In the genomic region with DNA sequence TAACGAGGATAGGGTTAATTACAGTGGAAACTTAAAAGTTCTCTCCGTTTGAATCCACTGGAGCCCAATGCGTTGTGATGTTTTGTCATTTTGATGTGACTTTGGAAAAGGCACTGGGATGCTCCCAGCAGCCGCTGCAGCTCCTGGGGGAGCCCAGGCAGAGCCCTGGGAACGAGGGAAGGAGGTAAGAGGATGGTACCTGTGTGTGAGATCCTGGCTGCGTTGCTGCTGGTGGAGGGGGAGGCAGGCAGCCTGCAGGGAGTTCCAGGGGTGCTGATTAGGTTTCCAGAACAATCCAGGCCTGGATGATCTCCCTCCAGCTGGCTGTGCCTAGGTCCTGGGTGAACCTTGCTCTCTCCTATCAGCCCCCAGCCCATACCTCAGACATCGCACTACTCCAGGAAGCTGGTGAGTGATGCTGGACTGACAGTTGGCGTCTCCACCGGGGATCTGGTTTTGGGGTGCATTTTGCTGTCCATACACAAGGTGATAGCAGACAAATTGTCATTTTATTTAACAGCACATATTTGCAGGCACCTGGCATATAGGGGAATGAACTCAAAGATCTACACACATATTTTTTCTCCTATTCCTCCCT, we compare ENCODE assay signal across 1 cellular context.
TF ChIP-seq lines count a peak whose summit lies in the region.

No MANE protein-coding gene starts in this region.

TF ChIP-seq in HepG2, 621 proteins besides CTCF, POLR2A, EP300 and RAD21 (continued from another document and continues in another):
- no peak for TF ChIP-seq PCBP2 (optimal IDR thresholded peaks at IDR 0.05; ENCODE audit: low read depth, low read length, poor library complexity, severe bottlenecking)
- TF ChIP-seq, protein P1, sequence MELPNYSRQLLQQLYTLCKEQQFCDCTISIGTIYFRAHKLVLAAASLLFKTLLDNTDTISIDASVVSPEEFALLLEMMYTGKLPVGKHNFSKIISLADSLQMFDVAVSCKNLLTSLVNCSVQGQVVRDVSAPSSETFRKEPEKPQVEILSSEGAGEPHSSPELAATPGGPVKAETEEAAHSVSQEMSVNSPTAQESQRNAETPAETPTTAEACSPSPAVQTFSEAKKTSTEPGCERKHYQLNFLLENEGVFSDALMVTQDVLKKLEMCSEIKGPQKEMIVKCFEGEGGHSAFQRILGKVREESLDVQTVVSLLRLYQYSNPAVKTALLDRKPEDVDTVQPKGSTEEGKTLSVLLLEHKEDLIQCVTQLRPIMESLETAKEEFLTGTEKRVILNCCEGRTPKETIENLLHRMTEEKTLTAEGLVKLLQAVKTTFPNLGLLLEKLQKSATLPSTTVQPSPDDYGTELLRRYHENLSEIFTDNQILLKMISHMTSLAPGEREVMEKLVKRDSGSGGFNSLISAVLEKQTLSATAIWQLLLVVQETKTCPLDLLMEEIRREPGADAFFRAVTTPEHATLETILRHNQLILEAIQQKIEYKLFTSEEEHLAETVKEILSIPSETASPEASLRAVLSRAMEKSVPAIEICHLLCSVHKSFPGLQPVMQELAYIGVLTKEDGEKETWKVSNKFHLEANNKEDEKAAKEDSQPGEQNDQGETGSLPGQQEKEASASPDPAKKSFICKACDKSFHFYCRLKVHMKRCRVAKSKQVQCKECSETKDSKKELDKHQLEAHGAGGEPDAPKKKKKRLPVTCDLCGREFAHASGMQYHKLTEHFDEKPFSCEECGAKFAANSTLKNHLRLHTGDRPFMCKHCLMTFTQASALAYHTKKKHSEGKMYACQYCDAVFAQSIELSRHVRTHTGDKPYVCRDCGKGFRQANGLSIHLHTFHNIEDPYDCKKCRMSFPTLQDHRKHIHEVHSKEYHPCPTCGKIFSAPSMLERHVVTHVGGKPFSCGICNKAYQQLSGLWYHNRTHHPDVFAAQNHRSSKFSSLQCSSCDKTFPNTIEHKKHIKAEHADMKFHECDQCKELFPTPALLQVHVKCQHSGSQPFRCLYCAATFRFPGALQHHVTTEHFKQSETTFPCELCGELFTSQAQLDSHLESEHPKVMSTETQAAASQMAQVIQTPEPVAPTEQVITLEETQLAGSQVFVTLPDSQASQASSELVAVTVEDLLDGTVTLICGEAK (IDR thresholded peaks at IDR 0.05) = no peak
- TF ChIP-seq, protein P1 (CRISPR knock-in tag; IDR thresholded peaks at IDR 0.05) = 0 out of 2 replicates have a peak, but pooled peaks have one; percentile 11
- TF ChIP-seq SALL1 (CRISPR knock-in tag; IDR thresholded peaks at IDR 0.05) = peak; percentile 42
- no peak for TF ChIP-seq ZSCAN21 (CRISPR knock-in tag; IDR thresholded peaks at IDR 0.05; ENCODE audit: borderline replicate concordance)
- no peak for TF ChIP-seq JUNB (CRISPR knock-in tag; IDR thresholded peaks at IDR 0.05; ENCODE audit: borderline replicate concordance)
- TF ChIP-seq, protein P2, sequence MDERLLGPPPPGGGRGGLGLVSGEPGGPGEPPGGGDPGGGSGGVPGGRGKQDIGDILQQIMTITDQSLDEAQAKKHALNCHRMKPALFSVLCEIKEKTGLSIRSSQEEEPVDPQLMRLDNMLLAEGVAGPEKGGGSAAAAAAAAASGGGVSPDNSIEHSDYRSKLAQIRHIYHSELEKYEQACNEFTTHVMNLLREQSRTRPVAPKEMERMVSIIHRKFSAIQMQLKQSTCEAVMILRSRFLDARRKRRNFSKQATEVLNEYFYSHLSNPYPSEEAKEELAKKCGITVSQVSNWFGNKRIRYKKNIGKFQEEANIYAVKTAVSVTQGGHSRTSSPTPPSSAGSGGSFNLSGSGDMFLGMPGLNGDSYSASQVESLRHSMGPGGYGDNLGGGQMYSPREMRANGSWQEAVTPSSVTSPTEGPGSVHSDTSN (CRISPR knock-in tag; IDR thresholded peaks at IDR 0.05) = no peak
- TF ChIP-seq, protein P3, sequence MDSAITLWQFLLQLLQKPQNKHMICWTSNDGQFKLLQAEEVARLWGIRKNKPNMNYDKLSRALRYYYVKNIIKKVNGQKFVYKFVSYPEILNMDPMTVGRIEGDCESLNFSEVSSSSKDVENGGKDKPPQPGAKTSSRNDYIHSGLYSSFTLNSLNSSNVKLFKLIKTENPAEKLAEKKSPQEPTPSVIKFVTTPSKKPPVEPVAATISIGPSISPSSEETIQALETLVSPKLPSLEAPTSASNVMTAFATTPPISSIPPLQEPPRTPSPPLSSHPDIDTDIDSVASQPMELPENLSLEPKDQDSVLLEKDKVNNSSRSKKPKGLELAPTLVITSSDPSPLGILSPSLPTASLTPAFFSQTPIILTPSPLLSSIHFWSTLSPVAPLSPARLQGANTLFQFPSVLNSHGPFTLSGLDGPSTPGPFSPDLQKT (CRISPR knock-in tag; IDR thresholded peaks at IDR 0.05; ENCODE audit: borderline replicate concordance) = no peak
- TF ChIP-seq ATF7-NPFF (CRISPR knock-in tag; IDR thresholded peaks at IDR 0.05; ENCODE audit: low read depth) = no peak; the same call in 1 of the 2 replicates
- no peak for TF ChIP-seq PAF1 (CRISPR knock-in tag; IDR thresholded peaks at IDR 0.05)
- no peak for TF ChIP-seq CBX5 (CRISPR knock-in tag; IDR thresholded peaks at IDR 0.05; ENCODE audit: borderline replicate concordance)
- TF ChIP-seq SNAPC2 (CRISPR knock-in tag; IDR thresholded peaks at IDR 0.05) = no peak
- TF ChIP-seq ZNF333 (CRISPR knock-in tag; IDR thresholded peaks at IDR 0.05; ENCODE audit: borderline replicate concordance) = 0 out of 2 replicates have a peak, but pooled peaks have one; percentile 45
- TF ChIP-seq, protein P4, sequence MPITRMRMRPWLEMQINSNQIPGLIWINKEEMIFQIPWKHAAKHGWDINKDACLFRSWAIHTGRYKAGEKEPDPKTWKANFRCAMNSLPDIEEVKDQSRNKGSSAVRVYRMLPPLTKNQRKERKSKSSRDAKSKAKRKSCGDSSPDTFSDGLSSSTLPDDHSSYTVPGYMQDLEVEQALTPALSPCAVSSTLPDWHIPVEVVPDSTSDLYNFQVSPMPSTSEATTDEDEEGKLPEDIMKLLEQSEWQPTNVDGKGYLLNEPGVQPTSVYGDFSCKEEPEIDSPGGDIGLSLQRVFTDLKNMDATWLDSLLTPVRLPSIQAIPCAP (CRISPR knock-in tag; IDR thresholded peaks at IDR 0.05; ENCODE audit: low read depth) = no peak
- TF ChIP-seq PHF5A (CRISPR knock-in tag; IDR thresholded peaks at IDR 0.05; ENCODE audit: low read depth, unreplicated experiment) = no peak
- no peak for TF ChIP-seq PPARG (CRISPR knock-in tag; conservative IDR thresholded peaks at IDR 0.05)
- no peak for TF ChIP-seq NR2F6 (IDR thresholded peaks at IDR 0.05)
- TF ChIP-seq NR2F6 (CRISPR knock-in tag; IDR thresholded peaks at IDR 0.05) = no peak
- TF ChIP-seq, protein P5, sequence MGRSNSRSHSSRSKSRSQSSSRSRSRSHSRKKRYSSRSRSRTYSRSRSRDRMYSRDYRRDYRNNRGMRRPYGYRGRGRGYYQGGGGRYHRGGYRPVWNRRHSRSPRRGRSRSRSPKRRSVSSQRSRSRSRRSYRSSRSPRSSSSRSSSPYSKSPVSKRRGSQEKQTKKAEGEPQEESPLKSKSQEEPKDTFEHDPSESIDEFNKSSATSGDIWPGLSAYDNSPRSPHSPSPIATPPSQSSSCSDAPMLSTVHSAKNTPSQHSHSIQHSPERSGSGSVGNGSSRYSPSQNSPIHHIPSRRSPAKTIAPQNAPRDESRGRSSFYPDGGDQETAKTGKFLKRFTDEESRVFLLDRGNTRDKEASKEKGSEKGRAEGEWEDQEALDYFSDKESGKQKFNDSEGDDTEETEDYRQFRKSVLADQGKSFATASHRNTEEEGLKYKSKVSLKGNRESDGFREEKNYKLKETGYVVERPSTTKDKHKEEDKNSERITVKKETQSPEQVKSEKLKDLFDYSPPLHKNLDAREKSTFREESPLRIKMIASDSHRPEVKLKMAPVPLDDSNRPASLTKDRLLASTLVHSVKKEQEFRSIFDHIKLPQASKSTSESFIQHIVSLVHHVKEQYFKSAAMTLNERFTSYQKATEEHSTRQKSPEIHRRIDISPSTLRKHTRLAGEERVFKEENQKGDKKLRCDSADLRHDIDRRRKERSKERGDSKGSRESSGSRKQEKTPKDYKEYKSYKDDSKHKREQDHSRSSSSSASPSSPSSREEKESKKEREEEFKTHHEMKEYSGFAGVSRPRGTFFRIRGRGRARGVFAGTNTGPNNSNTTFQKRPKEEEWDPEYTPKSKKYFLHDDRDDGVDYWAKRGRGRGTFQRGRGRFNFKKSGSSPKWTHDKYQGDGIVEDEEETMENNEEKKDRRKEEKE (IDR thresholded peaks at IDR 0.05) = no peak
- TF ChIP-seq PRPF4 (IDR thresholded peaks at IDR 0.05; ENCODE audit: low read depth, low read length, poor library complexity, severe bottlenecking) = no peak
- TF ChIP-seq ZNF354B (CRISPR knock-in tag; IDR thresholded peaks at IDR 0.05) = no peak
- TF ChIP-seq TCF7L2 (IDR thresholded peaks at IDR 0.05; ENCODE audit: low read depth, low read length) = no peak
- no peak for TF ChIP-seq ZNF777 (CRISPR knock-in tag; IDR thresholded peaks at IDR 0.05)
- TF ChIP-seq RFXANK (CRISPR knock-in tag; IDR thresholded peaks at IDR 0.05) = no peak
- peak; percentile 42; the same call in 1 of the 2 replicates for TF ChIP-seq HOXA3 (CRISPR knock-in tag; IDR thresholded peaks at IDR 0.05)
- TF ChIP-seq, protein P6, sequence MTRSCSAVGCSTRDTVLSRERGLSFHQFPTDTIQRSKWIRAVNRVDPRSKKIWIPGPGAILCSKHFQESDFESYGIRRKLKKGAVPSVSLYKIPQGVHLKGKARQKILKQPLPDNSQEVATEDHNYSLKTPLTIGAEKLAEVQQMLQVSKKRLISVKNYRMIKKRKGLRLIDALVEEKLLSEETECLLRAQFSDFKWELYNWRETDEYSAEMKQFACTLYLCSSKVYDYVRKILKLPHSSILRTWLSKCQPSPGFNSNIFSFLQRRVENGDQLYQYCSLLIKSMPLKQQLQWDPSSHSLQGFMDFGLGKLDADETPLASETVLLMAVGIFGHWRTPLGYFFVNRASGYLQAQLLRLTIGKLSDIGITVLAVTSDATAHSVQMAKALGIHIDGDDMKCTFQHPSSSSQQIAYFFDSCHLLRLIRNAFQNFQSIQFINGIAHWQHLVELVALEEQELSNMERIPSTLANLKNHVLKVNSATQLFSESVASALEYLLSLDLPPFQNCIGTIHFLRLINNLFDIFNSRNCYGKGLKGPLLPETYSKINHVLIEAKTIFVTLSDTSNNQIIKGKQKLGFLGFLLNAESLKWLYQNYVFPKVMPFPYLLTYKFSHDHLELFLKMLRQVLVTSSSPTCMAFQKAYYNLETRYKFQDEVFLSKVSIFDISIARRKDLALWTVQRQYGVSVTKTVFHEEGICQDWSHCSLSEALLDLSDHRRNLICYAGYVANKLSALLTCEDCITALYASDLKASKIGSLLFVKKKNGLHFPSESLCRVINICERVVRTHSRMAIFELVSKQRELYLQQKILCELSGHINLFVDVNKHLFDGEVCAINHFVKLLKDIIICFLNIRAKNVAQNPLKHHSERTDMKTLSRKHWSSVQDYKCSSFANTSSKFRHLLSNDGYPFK (CRISPR knock-in tag; IDR thresholded peaks at IDR 0.05; ENCODE audit: borderline replicate concordance) = no peak
- no peak for TF ChIP-seq ZNF724P (CRISPR knock-in tag; IDR thresholded peaks at IDR 0.05; ENCODE audit: borderline replicate concordance)
- TF ChIP-seq, protein P7, sequence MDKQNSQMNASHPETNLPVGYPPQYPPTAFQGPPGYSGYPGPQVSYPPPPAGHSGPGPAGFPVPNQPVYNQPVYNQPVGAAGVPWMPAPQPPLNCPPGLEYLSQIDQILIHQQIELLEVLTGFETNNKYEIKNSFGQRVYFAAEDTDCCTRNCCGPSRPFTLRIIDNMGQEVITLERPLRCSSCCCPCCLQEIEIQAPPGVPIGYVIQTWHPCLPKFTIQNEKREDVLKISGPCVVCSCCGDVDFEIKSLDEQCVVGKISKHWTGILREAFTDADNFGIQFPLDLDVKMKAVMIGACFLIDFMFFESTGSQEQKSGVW (CRISPR knock-in tag; IDR thresholded peaks at IDR 0.05; ENCODE audit: borderline replicate concordance) = no peak
- TF ChIP-seq, protein P8, sequence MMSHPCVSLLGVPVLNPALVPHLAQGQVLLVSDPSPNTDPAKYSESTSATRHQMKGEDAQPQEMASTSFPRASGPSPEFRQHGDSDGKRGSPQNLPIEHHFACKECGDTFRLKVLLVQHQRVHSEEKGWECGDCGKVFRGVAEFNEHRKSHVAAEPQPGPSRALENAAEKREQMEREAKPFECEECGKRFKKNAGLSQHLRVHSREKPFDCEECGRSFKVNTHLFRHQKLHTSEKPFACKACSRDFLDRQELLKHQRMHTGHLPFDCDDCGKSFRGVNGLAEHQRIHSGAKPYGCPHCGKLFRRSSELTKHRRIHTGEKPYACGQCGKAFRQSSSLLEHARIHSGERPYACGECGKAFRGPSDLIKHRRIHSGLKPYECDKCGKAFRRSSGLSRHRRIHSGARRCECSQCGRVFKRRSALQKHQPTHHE (CRISPR knock-in tag; IDR thresholded peaks at IDR 0.05; ENCODE audit: borderline replicate concordance) = no peak
- no peak for TF ChIP-seq KDM2A (CRISPR knock-in tag; IDR thresholded peaks at IDR 0.05; ENCODE audit: borderline replicate concordance, low read depth)
- no peak for TF ChIP-seq ZNF713 (CRISPR knock-in tag; IDR thresholded peaks at IDR 0.05)
- no peak for TF ChIP-seq JUND (CRISPR knock-in tag; IDR thresholded peaks at IDR 0.05)
- TF ChIP-seq BRCA1 (CRISPR knock-in tag; IDR thresholded peaks at IDR 0.05) = no peak
- TF ChIP-seq, protein P9, sequence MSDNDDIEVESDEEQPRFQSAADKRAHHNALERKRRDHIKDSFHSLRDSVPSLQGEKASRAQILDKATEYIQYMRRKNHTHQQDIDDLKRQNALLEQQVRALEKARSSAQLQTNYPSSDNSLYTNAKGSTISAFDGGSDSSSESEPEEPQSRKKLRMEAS (IDR thresholded peaks at IDR 0.05) = peak; percentile 29; the same call in 1 of the 2 replicates
